ENCODE assay signal across 23 cellular contexts in the genomic region with DNA sequence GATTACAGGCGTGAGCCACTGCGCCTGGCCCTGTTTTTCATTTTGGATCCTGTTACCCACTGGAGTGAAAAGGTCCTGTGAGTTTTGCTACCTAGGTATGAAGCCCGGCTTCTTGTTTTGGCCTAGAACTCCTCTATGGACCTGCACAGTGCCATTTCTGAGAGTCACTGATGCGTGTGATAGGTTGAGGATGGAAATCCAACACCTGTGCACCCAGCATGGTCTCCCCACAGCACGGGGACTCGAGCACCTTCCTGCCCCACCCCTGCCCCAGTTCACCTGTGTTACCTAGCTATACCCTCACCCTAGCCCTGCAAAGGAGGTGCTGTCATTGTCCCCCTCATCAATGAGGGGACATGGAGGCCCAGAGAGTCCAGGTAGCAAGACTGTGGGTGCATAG. TPM values are rescaled to one million over a fixed set of nuclear protein-coding genes. Genes with fewer than 3 reads are reported as not detected.
"Had no signal": no experiment of that assay in that cellular context is flagged by ENCODE, and none has a peak within 500 bp of the region (broad histone marks: within the 10 kb centered on the region; RNA-seq: fewer than 3 reads in every experiment).

No MANE protein-coding gene starts in this region.

- H3K27ac Mint-ChIP-seq: activated B cell treated with CpG ODN at 0.5 μM for 24 hours; activated CD4-positive, alpha-beta memory T cell treated with anti-CD3 and anti-CD28 coated beads for 36 hours; activated naive CD4-positive, alpha-beta T cell treated with anti-CD3 and anti-CD28 coated beads for 36 hours; activated naive CD8-positive, alpha-beta T cell treated with anti-CD3 and anti-CD28 coated beads, Interleukin-2, amount 10 ng/mL, durations not matched to agents 7 days and 5 days; activated T-cell treated with anti-CD3 and anti-CD28 coated beads, Interleukin-2, amount 50 U/mL, for 72 hours; dendritic cell treated with granulocyte-macrophage colony-stimulating factor and Interleukin-4, amounts not matched to agents 40 ng/mL and 50 ng/mL, for 4 days; T-helper 17 cell had no signal

- H3K36me3 ChIP-seq: heart right ventricle, pancreas, tibial artery had no signal

- H3K9me3 ChIP-seq: heart right ventricle, pancreas, tibial artery had no signal

- H3K27ac ChIP-seq: pancreas had no signal

- H3K4me3 ChIP-seq: heart right ventricle, lung, pancreas, tibial artery had no signal

- H3K4me1 ChIP-seq: pancreas had no signal

- H3K4me3 Mint-ChIP-seq: activated B cell treated with CpG ODN at 0.5 μM for 24 hours; activated CD4-positive, alpha-beta memory T cell treated with anti-CD3 and anti-CD28 coated beads for 36 hours; activated naive CD4-positive, alpha-beta T cell treated with anti-CD3 and anti-CD28 coated beads for 36 hours; activated naive CD8-positive, alpha-beta T cell treated with anti-CD3 and anti-CD28 coated beads, Interleukin-2, amount 10 ng/mL, durations not matched to agents 7 days and 5 days; activated T-cell treated with anti-CD3 and anti-CD28 coated beads, Interleukin-2, amount 50 U/mL, for 72 hours; dendritic cell treated with granulocyte-macrophage colony-stimulating factor and Interleukin-4, amounts not matched to agents 40 ng/mL and 50 ng/mL, for 4 days; T-helper 17 cell had no signal

- H3K27me3 ChIP-seq: pancreas had no signal

- ATAC-seq: activated T-cell treated with anti-CD3 and anti-CD28 coated beads, Interleukin-2, amount 50 U/mL, for 72 hours; heart right ventricle; left colon; pancreas; right cardiac atrium; stimulated activated naive CD8-positive, alpha-beta T cell treated with anti-CD3 and anti-CD28 coated beads, Interleukin-15, Interleukin-2, amounts not matched to agents 100 U/mL and 50 U/mL, for 24 hours; T-helper 17 cell had no signal

- H3K36me3 Mint-ChIP-seq: activated CD4-positive, alpha-beta memory T cell treated with anti-CD3 and anti-CD28 coated beads for 36 hours; activated naive CD8-positive, alpha-beta T cell treated with anti-CD3 and anti-CD28 coated beads, Interleukin-2, amount 10 ng/mL, durations not matched to agents 7 days and 5 days had no signal

- H3K4me1 Mint-ChIP-seq: T-helper 17 cell had no signal

- H3K9me3 Mint-ChIP-seq: activated B cell treated with CpG ODN at 0.5 μM for 24 hours; activated CD4-positive, alpha-beta memory T cell treated with anti-CD3 and anti-CD28 coated beads for 36 hours; activated naive CD4-positive, alpha-beta T cell treated with anti-CD3 and anti-CD28 coated beads for 36 hours; activated naive CD8-positive, alpha-beta T cell treated with anti-CD3 and anti-CD28 coated beads, Interleukin-2, amount 10 ng/mL, durations not matched to agents 7 days and 5 days; activated T-cell treated with anti-CD3 and anti-CD28 coated beads, Interleukin-2, amount 50 U/mL, for 72 hours; dendritic cell treated with granulocyte-macrophage colony-stimulating factor and Interleukin-4, amounts not matched to agents 40 ng/mL and 50 ng/mL, for 4 days; nephron had no signal

- DNase-seq: activated B cell treated with CpG ODN at 0.5 μM for 24 hours; activated CD4-positive, alpha-beta memory T cell treated with anti-CD3 and anti-CD28 coated beads for 36 hours; activated CD4-positive, alpha-beta T cell treated with anti-CD3 and anti-CD28 coated beads for 48 hours; activated effector memory CD4-positive, alpha-beta T cell treated with Interleukin-2 at 50 U/mL for 16 hours; activated naive CD4-positive, alpha-beta T cell treated with anti-CD3 and anti-CD28 coated beads for 36 hours; activated naive CD8-positive, alpha-beta T cell treated with anti-CD3 and anti-CD28 coated beads, Interleukin-2, amount 10 ng/mL, durations not matched to agents 7 days and 5 days; activated T-cell treated with anti-CD3 and anti-CD28 coated beads, Interleukin-2, amount 50 U/mL, for 72 hours; amniotic stem cell; effector CD4-positive, alpha-beta T cell; heart right ventricle; islet precursor cell; left colon; stimulated activated CD4-positive, alpha-beta T cell treated with anti-CD3 and anti-CD28 coated beads, Interleukin-4, amount 100 ng/mL, for 4 hours; stimulated activated naive CD8-positive, alpha-beta T cell treated with anti-CD3 and anti-CD28 coated beads, Interleukin-15, Interleukin-2, amounts not matched to agents 100 U/mL and 50 U/mL, for 24 hours; substantia nigra; SW 1271; T-helper 17 cell; tibial artery had no signal

RNA-seq across cellular contexts. Expression of a gene that starts 5.1 kb away (rescaled TPM):
- total RNA-seq: activated B cell treated with CpG ODN at 0.5 μM for 24 hours; activated CD4-positive, alpha-beta memory T cell treated with anti-CD3 and anti-CD28 coated beads for 36 hours; activated naive CD4-positive, alpha-beta T cell treated with anti-CD3 and anti-CD28 coated beads for 36 hours; activated naive CD8-positive, alpha-beta T cell treated with anti-CD3 and anti-CD28 coated beads, Interleukin-2, amount 10 ng/mL, durations not matched to agents 7 days and 5 days; activated T-cell treated with anti-CD3 and anti-CD28 coated beads, Interleukin-2, amount 50 U/mL, for 72 hours had no signal
